8 cellular contexts compared by ENCODE assay signal in genomic region chr3:169772530-169772950, GRCh38. TPM values are rescaled to one million over a fixed set of nuclear protein-coding genes. Genes with fewer than 3 reads are reported as not detected.
DNase-seq lines count a peak whose midpoint lies in the region; ATAC-seq and TF ChIP-seq lines count a peak whose summit lies in the region.

No MANE protein-coding gene starts in this region.

- peak overlapping the region; percentile 94 for H3K4me3 Mint-ChIP-seq in Caco-2 (ENCODE audit: unreplicated experiment)
- H3K4me3 Mint-ChIP-seq in activated T-cell treated with anti-CD3 and anti-CD28 coated beads, Interleukin-2, amount 50 U/mL, for 72 hours = peak overlapping the region; percentile 97 to 98
- peak overlapping the region; percentile 91 to 99 (median 97) for H3K4me3 Mint-ChIP-seq in naive thymus-derived CD4-positive, alpha-beta T cell
- H3K4me3 Mint-ChIP-seq in type B pancreatic cell = peak overlapping the region; percentile 100

- H3K36me3 Mint-ChIP-seq in Caco-2 (ENCODE audit: insufficient read depth, unreplicated experiment) = peaks cover 50% of the 10 kb centered on the region
- peaks cover 6 to 20% of the 10 kb centered on the region in 2 donors for H3K36me3 Mint-ChIP-seq in activated T-cell treated with anti-CD3 and anti-CD28 coated beads, Interleukin-2, amount 50 U/mL, for 72 hours (ENCODE audit: insufficient read depth in 2 of 2)
- H3K36me3 Mint-ChIP-seq in naive thymus-derived CD4-positive, alpha-beta T cell = peaks cover 0 to 21% (median 17%) of the 10 kb centered on the region in 5 donors
- peaks cover 20% of the 10 kb centered on the region for H3K36me3 Mint-ChIP-seq in type B pancreatic cell

- H3K4me3 ChIP-seq in Caco-2 (ENCODE audit: low read depth, low read length) = peak overlapping the region; percentile 90
- H3K4me3 ChIP-seq in fibroblast of villous mesenchyme (ENCODE audit: low read depth, low read length) = peak overlapping the region; percentile 91
- peak overlapping the region; percentile 87 for H3K4me3 ChIP-seq in naive thymus-derived CD4-positive, alpha-beta T cell (ENCODE audit: low read length)

- H3K4me1 Mint-ChIP-seq in Caco-2 (ENCODE audit: low read depth, unreplicated experiment) (peaks cover 5% of the 10 kb centered on the region), type B pancreatic cell (ENCODE audit: unreplicated experiment) (peaks cover 29% of the 10 kb centered on the region)
- peaks cover 43% of the 10 kb centered on the region for H3K4me1 Mint-ChIP-seq in activated T-cell treated with anti-CD3 and anti-CD28 coated beads, Interleukin-2, amount 50 U/mL, for 72 hours (ENCODE audit: low read depth)
- H3K4me1 Mint-ChIP-seq in naive thymus-derived CD4-positive, alpha-beta T cell = peaks cover 18 to 66% (median 51%) of the 10 kb centered on the region in 7 donors

- no peak for TF ChIP-seq CTCF in Caco-2 (IDR thresholded peaks at IDR 0.05; ENCODE audit: insufficient read depth in 1 of 2, low read depth in 1 of 2, low read length in 1 of 2, severe bottlenecking in 1 of 2, unreplicated experiment in 1 of 2)
- no peak for TF ChIP-seq CTCF in fibroblast of villous mesenchyme (IDR thresholded peaks at IDR 0.05; ENCODE audit: insufficient read depth, low read depth, low read length)
- no peak for TF ChIP-seq CTCF in type B pancreatic cell (conservative IDR thresholded peaks at IDR 0.05)

- CTCF ChIA-PET in Caco-2 (lab: Charles Lee) = interaction anchor here (0.7 kb wide), 1 partner anchor 16 kb away, joined by 9 read pairs; no protein-coding TSS in a partner anchor
- CTCF ChIA-PET in naive thymus-derived CD4-positive, alpha-beta T cell (lab: Charles Lee) = interaction anchor here (0.6 to 3.2 kb wide), 5 partner anchors 9 to 593 kb away, joined by 3 to 15 read pairs (median 6); partner anchors contain the start of gene TERC

- TSS peak; percentile 96 for BruUV-seq in Caco-2 (replicated peaks; lab: Mats Ljungman, UMichigan)

- H3K27me3 Mint-ChIP-seq in Caco-2 (ENCODE audit: insufficient read depth, unreplicated experiment) = no peaks in the 10 kb centered on the region
- no peaks in the 10 kb centered on the region for H3K27me3 Mint-ChIP-seq in activated T-cell treated with anti-CD3 and anti-CD28 coated beads, Interleukin-2, amount 50 U/mL, for 72 hours (ENCODE audit: low read depth)
- peaks cover 0 to 5% (median 0%) of the 10 kb centered on the region in 5 donors for H3K27me3 Mint-ChIP-seq in naive thymus-derived CD4-positive, alpha-beta T cell
- peaks cover 12% of the 10 kb centered on the region for H3K27me3 Mint-ChIP-seq in type B pancreatic cell

- intact Hi-C loops in Caco-2 (cut with micrococcal nuclease; ENCODE audit: unreplicated experiment) = loop anchor here (1.0 to 2.0 kb wide), 2 partner anchors 9 to 194 kb away; partner anchors contain the start of gene SEC62
- intact Hi-C loops in naive thymus-derived CD4-positive, alpha-beta T cell (cut with micrococcal nuclease) = loop anchor here (1.0 to 10.0 kb wide), 10 partner anchors 261 to 1482 kb away; partner anchors contain the start of genes PHC3 (in 2 of the 2), PRKCI (in 2 of the 2), SKIL (in 2 of the 2) and RPL22L1 (in 1 of the 2)

- H3K27me3 ChIP-seq in Caco-2 (replicated peaks; ENCODE audit: control insufficient read depth, insufficient read depth, low read length) = no peaks in the 10 kb centered on the region
- H3K27me3 ChIP-seq in naive thymus-derived CD4-positive, alpha-beta T cell (ENCODE audit: control insufficient read depth in 2 of 2, insufficient read depth in 2 of 2, low read length in 2 of 2) = no peaks in the 10 kb centered on the region

- H3K27ac ChIP-seq in naive thymus-derived CD4-positive, alpha-beta T cell (ENCODE audit: low read depth, low read length) = peak overlapping the region; percentile 100

- DNase-seq in Caco-2 (peak; percentile 70 to 81), NCI-H524 treated with DMSO at 0.1 percent for 48 hours (lab: John Stamatoyannopoulos, UW) (peak; percentile 86), fibroblast of villous mesenchyme (ENCODE audit: low read depth) (peak; percentile 83), type B pancreatic cell (ENCODE audit: extremely low spot score, unreplicated experiment) (no peak)
- no peak for DNase-seq in activated T-cell treated with anti-CD3 and anti-CD28 coated beads, Interleukin-2, amount 50 U/mL, for 72 hours
- DNase-seq in naive thymus-derived CD4-positive, alpha-beta T cell = no peak

- POLR2A ChIA-PET in Caco-2 (lab: Charles Lee) = interaction anchor here (0.7 kb wide), 1 partner anchor 1722 kb away, joined by 18 read pairs; no protein-coding TSS in a partner anchor
- POLR2A ChIA-PET in naive thymus-derived CD4-positive, alpha-beta T cell (lab: Charles Lee) = interaction anchor here (0.6 to 3.7 kb wide), 22 partner anchors 9 to 1097 kb away, joined by 3 to 89 read pairs (median 3); partner anchors contain the start of genes GPR160, LRRC34, LRRIQ4 and PHC3

- H3K9me3 Mint-ChIP-seq in Caco-2 (ENCODE audit: unreplicated experiment) (no peaks in the 10 kb centered on the region), type B pancreatic cell (no peaks in the 10 kb centered on the region)
- no peaks in the 10 kb centered on the region for H3K9me3 Mint-ChIP-seq in activated T-cell treated with anti-CD3 and anti-CD28 coated beads, Interleukin-2, amount 50 U/mL, for 72 hours
- H3K9me3 Mint-ChIP-seq in naive thymus-derived CD4-positive, alpha-beta T cell = peaks cover 0 to 18% (median 0%) of the 10 kb centered on the region in 11 donors

- peak; percentile 14 for ATAC-seq in GM19452 (IDR thresholded peaks at IDR 0.05; ENCODE audit: unreplicated experiment)
- ATAC-seq in HG03521 (IDR thresholded peaks at IDR 0.05; ENCODE audit: unreplicated experiment) = peak; percentile 5
- peak; percentile 33 to 37 for ATAC-seq in activated T-cell treated with anti-CD3 and anti-CD28 coated beads, Interleukin-2, amount 50 U/mL, for 72 hours (replicated peaks in 1 of 2)
- ATAC-seq in naive thymus-derived CD4-positive, alpha-beta T cell = peak; percentile 26

- no peaks in the 10 kb centered on the region for H3K36me3 ChIP-seq in Caco-2 (ENCODE audit: control insufficient read depth, insufficient read depth, low read length)
- peaks cover 0 to 19% (median 13%) of the 10 kb centered on the region in 3 experiments for H3K36me3 ChIP-seq in naive thymus-derived CD4-positive, alpha-beta T cell (ENCODE audit: control insufficient read depth in 2 of 3, insufficient read depth in 3 of 3, low read length in 3 of 3)

- H3K27ac Mint-ChIP-seq in Caco-2 (ENCODE audit: unreplicated experiment) (peak overlapping the region; percentile 98), type B pancreatic cell (peak overlapping the region; percentile 99)
- H3K27ac Mint-ChIP-seq in activated T-cell treated with anti-CD3 and anti-CD28 coated beads, Interleukin-2, amount 50 U/mL, for 72 hours = peak overlapping the region; percentile 100
- peak overlapping the region; percentile 96 to 100 (median 99) for H3K27ac Mint-ChIP-seq in naive thymus-derived CD4-positive, alpha-beta T cell

- H3K9me3 ChIP-seq in Caco-2 = no peaks in the 10 kb centered on the region
- no peaks in the 10 kb centered on the region for H3K9me3 ChIP-seq in naive thymus-derived CD4-positive, alpha-beta T cell (ENCODE audit: control insufficient read depth in 2 of 3, low read length in 3 of 3)

- H3K4me1 ChIP-seq in Caco-2 = no peaks in the 10 kb centered on the region
- H3K4me1 ChIP-seq in naive thymus-derived CD4-positive, alpha-beta T cell (ENCODE audit: control insufficient read depth in 2 of 2, insufficient read depth in 2 of 2, low read length in 2 of 2) = peaks cover 15 to 22% of the 10 kb centered on the region in 2 donors

RNA-seq across cellular contexts. Expression of gene MYNN, which starts 0.7 kb away (rescaled TPM):
- 9.8 and 10.6 TPM in 2 replicates for total RNA-seq in Caco-2 (2022)
- 10 to 100 TPM; 15.1 to 16.2 TPM for total RNA-seq in activated T-cell treated with anti-CD3 and anti-CD28 coated beads, Interleukin-2, amount 50 U/mL, for 72 hours
- 20.9 and 25.5 TPM in 2 replicates for total RNA-seq in fibroblast of villous mesenchyme
- total RNA-seq in naive thymus-derived CD4-positive, alpha-beta T cell = 10 to 100 TPM; 16.2 to 20.8 (median 19.0) TPM
- 10 to 100 TPM; 12.8 to 16.3 TPM for polyA plus RNA-seq in naive thymus-derived CD4-positive, alpha-beta T cell
- 15.7 and 18.2 TPM in 2 replicates for total RNA-seq in type B pancreatic cell (ENCODE audit: low replicate concordance)

RNA-seq across cellular contexts. Expression of gene ACTRT3, which starts 3.2 kb away (rescaled TPM):
- total RNA-seq in Caco-2 (2022) = not detected in 2 replicates
- under 1 TPM; 0.26 to 0.46 TPM for total RNA-seq in activated T-cell treated with anti-CD3 and anti-CD28 coated beads, Interleukin-2, amount 50 U/mL, for 72 hours
- total RNA-seq in fibroblast of villous mesenchyme = 2.9 and 5.2 TPM in 2 replicates
- under 1 TPM in 1 of 5 experiments, not detected in 4; 0.36 TPM for total RNA-seq in naive thymus-derived CD4-positive, alpha-beta T cell
- polyA plus RNA-seq in naive thymus-derived CD4-positive, alpha-beta T cell = under 1 TPM in 1 of 2 donors, not detected in 1; 0.32 TPM
- 1.8 and 2.1 TPM in 2 replicates for total RNA-seq in type B pancreatic cell (ENCODE audit: low replicate concordance)

RNA-seq across cellular contexts. Expression of gene TERC, which starts 7.7 kb away (rescaled TPM):
- total RNA-seq in Caco-2 (2022) = 17.1 and 19.0 TPM in 2 replicates
- 10 to 100 TPM in 1 of 2 donors, 1 to 10 TPM in 1; 5.6 to 23.0 TPM for total RNA-seq in activated T-cell treated with anti-CD3 and anti-CD28 coated beads, Interleukin-2, amount 50 U/mL, for 72 hours
- total RNA-seq in fibroblast of villous mesenchyme = 168 and 175 TPM in 2 replicates
- total RNA-seq in naive thymus-derived CD4-positive, alpha-beta T cell = 10 to 100 TPM in 2 of 5 experiments, 1 to 10 TPM in 3; 4.0 to 19.4 (median 7.4) TPM
- 1 to 10 TPM in 1 of 2 donors, not detected in 1; 1.1 TPM for polyA plus RNA-seq in naive thymus-derived CD4-positive, alpha-beta T cell
- total RNA-seq in type B pancreatic cell (ENCODE audit: low replicate concordance) = 2.3 and 11.7 TPM in 2 replicates

RNA-seq across cellular contexts. Expression of gene LRRIQ4, which starts 40.1 kb away (rescaled TPM):
- total RNA-seq in Caco-2 (2022) (not detected in 2 replicates), fibroblast of villous mesenchyme (0.32 TPM in 1 of 2 replicates, not detected in the other), type B pancreatic cell (ENCODE audit: low replicate concordance) (not detected in 2 replicates)
- total RNA-seq in activated T-cell treated with anti-CD3 and anti-CD28 coated beads, Interleukin-2, amount 50 U/mL, for 72 hours = under 1 TPM in 1 of 2 donors, not detected in 1; 0.22 TPM
- total RNA-seq in naive thymus-derived CD4-positive, alpha-beta T cell = under 1 TPM in 1 of 5 experiments, not detected in 4; 0.12 TPM
- not detected for polyA plus RNA-seq in naive thymus-derived CD4-positive, alpha-beta T cell

RNA-seq across cellular contexts. Expression of gene LRRC34, which starts 40.2 kb away (rescaled TPM):
- total RNA-seq in Caco-2 (2022) (not detected in 2 replicates), fibroblast of villous mesenchyme (3.5 and 4.3 TPM in 2 replicates), type B pancreatic cell (ENCODE audit: low replicate concordance) (2.7 and 4.0 TPM in 2 replicates)
- 1 to 10 TPM; 4.5 to 6.3 TPM for total RNA-seq in activated T-cell treated with anti-CD3 and anti-CD28 coated beads, Interleukin-2, amount 50 U/mL, for 72 hours
- 1 to 10 TPM in 1 of 5 experiments, under 1 TPM in 4; 0.30 to 3.7 (median 0.42) TPM for total RNA-seq in naive thymus-derived CD4-positive, alpha-beta T cell
- under 1 TPM; 0.26 to 0.40 TPM for polyA plus RNA-seq in naive thymus-derived CD4-positive, alpha-beta T cell

Comparison
In these comparisons a context has a peak if more than half of its experiments do, and no peak if none do; other contexts are left out.
1. DNase-seq: peak in Caco-2 (2 of 2), NCI-H524 treated with DMSO at 0.1 percent for 48 hours (single experiment) and fibroblast of villous mesenchyme (single experiment); none in activated T-cell treated with anti-CD3 and anti-CD28 coated beads, Interleukin-2, amount 50 U/mL, for 72 hours (0 of 2), naive thymus-derived CD4-positive, alpha-beta T cell (0 of 9) and type B pancreatic cell (single experiment).
2. Peak in every context shown above with its lines, with median percentiles within 50 percentile points of each other: H3K4me3 ChIP-seq, H3K27ac Mint-ChIP-seq, H3K4me3 Mint-ChIP-seq and ATAC-seq.